12 cellular contexts compared by ENCODE assay signal in the genomic region with DNA sequence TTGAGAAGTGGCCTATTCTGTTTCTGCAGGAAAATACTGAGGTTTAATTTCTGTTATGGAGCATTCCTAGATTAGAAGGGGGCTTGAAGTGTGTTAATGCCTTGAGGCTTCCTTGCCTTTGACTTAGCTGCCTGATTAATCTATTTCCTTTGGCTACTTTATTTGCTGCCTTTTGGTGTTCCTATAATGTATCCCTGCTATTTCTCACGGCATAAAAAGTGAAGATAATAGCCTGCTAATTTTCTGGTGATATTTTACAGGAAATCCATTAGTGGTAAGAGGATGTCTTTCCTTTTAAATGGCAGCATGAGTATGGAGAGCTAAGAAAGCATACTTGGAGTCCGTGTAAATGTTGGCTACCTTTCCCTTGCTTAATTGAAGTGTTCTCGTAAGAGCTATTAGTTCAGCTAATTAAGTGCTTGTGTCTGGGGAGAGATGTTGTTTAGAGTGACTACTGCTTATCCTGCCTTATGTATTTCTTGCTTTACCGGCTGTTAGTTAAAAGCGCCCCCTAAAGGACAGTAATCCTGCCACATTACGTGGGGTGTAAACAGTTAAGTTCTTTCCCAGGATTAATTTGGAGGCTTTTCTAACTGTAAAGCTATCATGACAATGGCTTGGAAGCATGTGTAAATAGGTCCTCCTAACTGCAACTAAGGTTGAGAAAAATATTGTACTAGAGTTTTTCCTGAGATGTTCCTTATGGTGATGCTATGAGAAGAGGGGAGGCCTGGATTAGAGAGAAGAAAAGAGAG. TPM values are rescaled to one million over a fixed set of nuclear protein-coding genes. Genes with fewer than 3 reads are reported as not detected.
DNase-seq lines count a peak whose midpoint lies in the region; ATAC-seq and TF ChIP-seq lines count a peak whose summit lies in the region.
"Had no signal": no experiment of that assay in that cellular context is flagged by ENCODE, and none has a peak within 500 bp of the region (broad histone marks: within the 10 kb centered on the region; RNA-seq: fewer than 3 reads in every experiment).

No MANE protein-coding gene starts in this region.

- no peak overlapping the region for H3K4me3 ChIP-seq in endodermal cell (ENCODE audit: low read length)
- no peak overlapping the region for H3K4me3 ChIP-seq in Peyer's patch
- H3K4me3 ChIP-seq: thyroid gland had no signal

- H3K27me3 Mint-ChIP-seq in endodermal cell (ENCODE audit: insufficient read depth): peaks cover 87% of the 10 kb centered on the region

- H3K9me3 ChIP-seq in endodermal cell (ENCODE audit: control insufficient read depth, low read length): peaks cover 36% of the 10 kb centered on the region
- H3K9me3 ChIP-seq in Peyer's patch: peaks cover 0 to 25% (median 9%) of the 10 kb centered on the region in 4 donors
- H3K9me3 ChIP-seq: thyroid gland had no signal

- no peak for TF ChIP-seq POLR2A in Peyer's patch (IDR thresholded peaks at IDR 0.05)

- peaks cover 22% of the 10 kb centered on the region for H3K27me3 ChIP-seq in endodermal cell (ENCODE audit: control insufficient read depth, insufficient read depth, low read length, poor library complexity, severe bottlenecking)
- H3K27me3 ChIP-seq in Peyer's patch: no peaks in the 10 kb centered on the region
- H3K27me3 ChIP-seq: thyroid gland had no signal

- 66% methylated on average over 5 to 6 of the region's 6 CpGs for WGBS in endodermal cell (ENCODE audit: insufficient coverage in 1 of 2, insufficient read length in 1 of 2), 2 experiments

- H3K27ac ChIP-seq in endodermal cell (ENCODE audit: low read depth, low read length): no peak overlapping the region
- H3K27ac ChIP-seq in Peyer's patch: no peak overlapping the region
- H3K27ac ChIP-seq: thyroid gland had no signal

- in situ Hi-C loops in ACHN (cut with HindIII; ENCODE audit: low pct_ligation_motif_present, low pct_unique_long_range_greater_than_20kb, low sequenced_read_pairs): no loop called here

- H3K36me3 Mint-ChIP-seq in endodermal cell (ENCODE audit: low read depth): no peaks in the 10 kb centered on the region

- DNase-seq in ACHN (peak; percentile 25), ELR (ENCODE audit: low read depth) (peak; percentile 41), NCI-H1105 (lab: John Stamatoyannopoulos, UW) (peak; percentile 2), endodermal cell (no peak), Peyer's patch (no peak), T1000 (lab: John Stamatoyannopoulos, UW) (no peak), omental fat pad (ENCODE audit: low spot score) (no peak), SHP77 treated with DMSO at 0.1 percent for 48 hours (lab: John Stamatoyannopoulos, UW) (no peak)
- DNase-seq: activated CD8-positive, alpha-beta T cell treated with anti-CD3 and anti-CD28 coated beads, Interleukin-2, amount 10 ng/mL, durations not matched to agents 7 days and 5 days; effector memory CD8-positive, alpha-beta T cell; thyroid gland had no signal

- H3K36me3 ChIP-seq in endodermal cell (ENCODE audit: control insufficient read depth, insufficient read depth, low read length): no peaks in the 10 kb centered on the region
- H3K36me3 ChIP-seq in Peyer's patch: no peaks in the 10 kb centered on the region
- H3K36me3 ChIP-seq: thyroid gland had no signal

- H3K4me1 ChIP-seq in endodermal cell (ENCODE audit: control insufficient read depth, insufficient read depth, low read length) (no peaks in the 10 kb centered on the region), Peyer's patch (no peaks in the 10 kb centered on the region)
- H3K4me1 ChIP-seq: thyroid gland had no signal

- H3K27ac Mint-ChIP-seq in endodermal cell: no peak overlapping the region
- H3K27ac Mint-ChIP-seq: activated CD8-positive, alpha-beta T cell treated with anti-CD3 and anti-CD28 coated beads, Interleukin-2, amount 10 ng/mL, durations not matched to agents 7 days and 5 days; effector memory CD8-positive, alpha-beta T cell; T-helper 1 cell treated with Interleukin-12 subunit alpha and Interleukin-12 subunit beta and Interleukin-4 antibody, amounts not matched to agents 30 μg/mL and 1 μg/mL, for 36 hours had no signal

- peak; percentile 61 for TF ChIP-seq CTCF in endodermal cell (conservative IDR thresholded peaks at IDR 0.05)
- no peak for TF ChIP-seq CTCF in Peyer's patch (IDR thresholded peaks at IDR 0.05)
- no peak for TF ChIP-seq CTCF in omental fat pad (IDR thresholded peaks at IDR 0.05)

- H3K4me1 Mint-ChIP-seq in endodermal cell: no peaks in the 10 kb centered on the region

- no peak for ATAC-seq in omental fat pad (ENCODE audit: low FRiP score)
- ATAC-seq: activated CD8-positive, alpha-beta T cell treated with anti-CD3 and anti-CD28 coated beads, Interleukin-2, amount 10 ng/mL, durations not matched to agents 7 days and 5 days; effector memory CD8-positive, alpha-beta T cell had no signal

- no peak overlapping the region for H3K9ac ChIP-seq in endodermal cell (ENCODE audit: extremely low read depth, low read length, poor library complexity, severe bottlenecking)

- no peak overlapping the region for H3K4me3 Mint-ChIP-seq in endodermal cell
- H3K4me3 Mint-ChIP-seq: activated CD8-positive, alpha-beta T cell treated with anti-CD3 and anti-CD28 coated beads, Interleukin-2, amount 10 ng/mL, durations not matched to agents 7 days and 5 days; effector memory CD8-positive, alpha-beta T cell; T-helper 1 cell treated with Interleukin-12 subunit alpha and Interleukin-12 subunit beta and Interleukin-4 antibody, amounts not matched to agents 30 μg/mL and 1 μg/mL, for 36 hours had no signal

- peaks cover 32% of the 10 kb centered on the region for H3K9me3 Mint-ChIP-seq in endodermal cell

RNA-seq across cellular contexts. Expression of a gene that starts 45.6 kb away (rescaled TPM):
- total RNA-seq in endodermal cell: 10 to 100 TPM; 10.9 to 15.3 TPM
- polyA plus RNA-seq in endodermal cell (2013, experiment 1 of 2): 5.9 TPM
- 6.3 TPM for polyA plus RNA-seq in endodermal cell (2013, experiment 2 of 2)
- total RNA-seq in Peyer's patch: under 1 TPM in 3 of 4 donors, not detected in 1; 0.47 to 0.80 (median 0.70) TPM
- total RNA-seq in omental fat pad: under 1 TPM; 0.09 to 0.32 (median 0.22) TPM

RNA-seq across cellular contexts. Expression of a gene that starts 57.1 kb away (rescaled TPM):
- total RNA-seq in endodermal cell: 1 to 10 TPM in 1 of 2 donors, under 1 TPM in 1; 0.55 to 2.1 TPM
- 1.6 TPM for polyA plus RNA-seq in endodermal cell (2013, experiment 1 of 2)
- 0.95 TPM for polyA plus RNA-seq in endodermal cell (2013, experiment 2 of 2)
- not detected for total RNA-seq in Peyer's patch
- total RNA-seq in omental fat pad: not detected
- total RNA-seq: activated CD8-positive, alpha-beta T cell treated with anti-CD3 and anti-CD28 coated beads, Interleukin-2, amount 10 ng/mL, durations not matched to agents 7 days and 5 days; thyroid gland had no signal

Comparison
In these comparisons a context has a peak if more than half of its experiments do, and no peak if none do; other contexts are left out.
1. DNase-seq: peak in ACHN (single experiment), ELR (single experiment) and NCI-H1105 (single experiment); none in endodermal cell (single experiment), Peyer's patch (0 of 3), T1000 (single experiment), omental fat pad (single experiment) and SHP77 treated with DMSO at 0.1 percent for 48 hours (single experiment).
2. RNA of a gene that starts 45.6 kb away (total RNA-seq): 10.9 to 15.3 TPM in endodermal cell; 0.47 to 0.80 TPM in Peyer's patch and 0.09 to 0.32 TPM in omental fat pad; every median in the first group is over 4 times any median in the second.